In genomic region chr20:12970372-12970821, GRCh38 we compare ENCODE assay signal across 1 cellular context.
TF ChIP-seq lines count a peak whose summit lies in the region.

No MANE protein-coding gene starts in this region.

TF ChIP-seq in HepG2, 621 proteins besides CTCF, POLR2A, EP300 and RAD21 (continued from another document):
- TF ChIP-seq MZF1 (CRISPR knock-in tag; IDR thresholded peaks at IDR 0.05; ENCODE audit: borderline replicate concordance), result no peak
- TF ChIP-seq, protein P1, sequence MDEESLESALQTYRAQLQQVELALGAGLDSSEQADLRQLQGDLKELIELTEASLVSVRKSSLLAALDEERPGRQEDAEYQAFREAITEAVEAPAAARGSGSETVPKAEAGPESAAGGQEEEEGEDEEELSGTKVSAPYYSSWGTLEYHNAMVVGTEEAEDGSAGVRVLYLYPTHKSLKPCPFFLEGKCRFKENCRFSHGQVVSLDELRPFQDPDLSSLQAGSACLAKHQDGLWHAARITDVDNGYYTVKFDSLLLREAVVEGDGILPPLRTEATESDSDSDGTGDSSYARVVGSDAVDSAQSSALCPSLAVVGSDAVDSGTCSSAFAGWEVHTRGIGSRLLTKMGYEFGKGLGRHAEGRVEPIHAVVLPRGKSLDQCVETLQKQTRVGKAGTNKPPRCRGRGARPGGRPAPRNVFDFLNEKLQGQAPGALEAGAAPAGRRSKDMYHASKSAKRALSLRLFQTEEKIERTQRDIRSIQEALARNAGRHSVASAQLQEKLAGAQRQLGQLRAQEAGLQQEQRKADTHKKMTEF (CRISPR knock-in tag; IDR thresholded peaks at IDR 0.05), result 0 out of 2 replicates have a peak, but pooled peaks have one; percentile 49
- no peak for TF ChIP-seq ZSCAN21 (CRISPR knock-in tag; IDR thresholded peaks at IDR 0.05; ENCODE audit: borderline replicate concordance)
- TF ChIP-seq BORCS8-MEF2B (CRISPR knock-in tag; IDR thresholded peaks at IDR 0.05), result 0 out of 2 replicates have a peak, but pooled peaks have one; percentile 48
- no peak for TF ChIP-seq HDAC6 (IDR thresholded peaks at IDR 0.05; ENCODE audit: low read depth, low read length)
- TF ChIP-seq, protein P2, sequence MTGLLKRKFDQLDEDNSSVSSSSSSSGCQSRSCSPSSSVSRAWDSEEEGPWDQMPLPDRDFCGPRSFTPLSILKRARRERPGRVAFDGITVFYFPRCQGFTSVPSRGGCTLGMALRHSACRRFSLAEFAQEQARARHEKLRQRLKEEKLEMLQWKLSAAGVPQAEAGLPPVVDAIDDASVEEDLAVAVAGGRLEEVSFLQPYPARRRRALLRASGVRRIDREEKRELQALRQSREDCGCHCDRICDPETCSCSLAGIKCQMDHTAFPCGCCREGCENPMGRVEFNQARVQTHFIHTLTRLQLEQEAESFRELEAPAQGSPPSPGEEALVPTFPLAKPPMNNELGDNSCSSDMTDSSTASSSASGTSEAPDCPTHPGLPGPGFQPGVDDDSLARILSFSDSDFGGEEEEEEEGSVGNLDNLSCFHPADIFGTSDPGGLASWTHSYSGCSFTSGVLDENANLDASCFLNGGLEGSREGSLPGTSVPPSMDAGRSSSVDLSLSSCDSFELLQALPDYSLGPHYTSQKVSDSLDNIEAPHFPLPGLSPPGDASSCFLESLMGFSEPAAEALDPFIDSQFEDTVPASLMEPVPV (CRISPR knock-in tag; IDR thresholded peaks at IDR 0.05), result 0 out of 2 replicates have a peak, but pooled peaks have one; percentile 26
- 0 out of 2 replicates have a peak, but pooled peaks have one; percentile 55 for TF ChIP-seq PAX8 (CRISPR knock-in tag; IDR thresholded peaks at IDR 0.05; ENCODE audit: borderline replicate concordance)
- TF ChIP-seq KLF16 (CRISPR knock-in tag; IDR thresholded peaks at IDR 0.05), result peak in 1 of 2 experiments; percentile 49; a peak in 1 of 4 replicates
- no peak for TF ChIP-seq ZBTB21 (CRISPR knock-in tag; IDR thresholded peaks at IDR 0.05)
- TF ChIP-seq, protein P3, sequence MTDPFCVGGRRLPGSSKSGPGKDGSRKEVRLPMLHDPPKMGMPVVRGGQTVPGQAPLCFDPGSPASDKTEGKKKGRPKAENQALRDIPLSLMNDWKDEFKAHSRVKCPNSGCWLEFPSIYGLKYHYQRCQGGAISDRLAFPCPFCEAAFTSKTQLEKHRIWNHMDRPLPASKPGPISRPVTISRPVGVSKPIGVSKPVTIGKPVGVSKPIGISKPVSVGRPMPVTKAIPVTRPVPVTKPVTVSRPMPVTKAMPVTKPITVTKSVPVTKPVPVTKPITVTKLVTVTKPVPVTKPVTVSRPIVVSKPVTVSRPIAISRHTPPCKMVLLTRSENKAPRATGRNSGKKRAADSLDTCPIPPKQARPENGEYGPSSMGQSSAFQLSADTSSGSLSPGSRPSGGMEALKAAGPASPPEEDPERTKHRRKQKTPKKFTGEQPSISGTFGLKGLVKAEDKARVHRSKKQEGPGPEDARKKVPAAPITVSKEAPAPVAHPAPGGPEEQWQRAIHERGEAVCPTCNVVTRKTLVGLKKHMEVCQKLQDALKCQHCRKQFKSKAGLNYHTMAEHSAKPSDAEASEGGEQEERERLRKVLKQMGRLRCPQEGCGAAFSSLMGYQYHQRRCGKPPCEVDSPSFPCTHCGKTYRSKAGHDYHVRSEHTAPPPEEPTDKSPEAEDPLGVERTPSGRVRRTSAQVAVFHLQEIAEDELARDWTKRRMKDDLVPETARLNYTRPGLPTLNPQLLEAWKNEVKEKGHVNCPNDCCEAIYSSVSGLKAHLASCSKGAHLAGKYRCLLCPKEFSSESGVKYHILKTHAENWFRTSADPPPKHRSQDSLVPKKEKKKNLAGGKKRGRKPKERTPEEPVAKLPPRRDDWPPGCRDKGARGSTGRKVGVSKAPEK (CRISPR knock-in tag; IDR thresholded peaks at IDR 0.05; ENCODE audit: borderline replicate concordance), result no peak
- TF ChIP-seq ZBTB46 (CRISPR knock-in tag; IDR thresholded peaks at IDR 0.05; ENCODE audit: borderline replicate concordance), result no peak
- TF ChIP-seq CCAR2 (optimal IDR thresholded peaks at IDR 0.05; ENCODE audit: low read depth, low read length), result no peak
- 0 out of 2 replicates have a peak, but pooled peaks have one; percentile 22 for TF ChIP-seq ZNF547 (CRISPR knock-in tag; IDR thresholded peaks at IDR 0.05)
- no peak for TF ChIP-seq TP53 (CRISPR knock-in tag; conservative IDR thresholded peaks at IDR 0.05)
- no peak for TF ChIP-seq FOSL1 (CRISPR knock-in tag; IDR thresholded peaks at IDR 0.05; ENCODE audit: borderline replicate concordance)
- TF ChIP-seq ZNF432 (CRISPR knock-in tag; IDR thresholded peaks at IDR 0.05; ENCODE audit: borderline replicate concordance), result no peak
- no peak for TF ChIP-seq ATM (IDR thresholded peaks at IDR 0.05; ENCODE audit: borderline replicate concordance)
- 0 out of 2 replicates have a peak, but pooled peaks have one; percentile 10 for TF ChIP-seq HDAC2 (CRISPR knock-in tag; IDR thresholded peaks at IDR 0.05)
- no peak for TF ChIP-seq SCMH1 (CRISPR knock-in tag; IDR thresholded peaks at IDR 0.05; ENCODE audit: borderline replicate concordance)
- TF ChIP-seq GPBP1L1 (CRISPR knock-in tag; IDR thresholded peaks at IDR 0.05), result no peak
- peak; percentile 51; the same call in 1 of the 2 replicates for TF ChIP-seq MIER3 (CRISPR knock-in tag; IDR thresholded peaks at IDR 0.05; ENCODE audit: borderline replicate concordance)
